In the genomic region with DNA sequence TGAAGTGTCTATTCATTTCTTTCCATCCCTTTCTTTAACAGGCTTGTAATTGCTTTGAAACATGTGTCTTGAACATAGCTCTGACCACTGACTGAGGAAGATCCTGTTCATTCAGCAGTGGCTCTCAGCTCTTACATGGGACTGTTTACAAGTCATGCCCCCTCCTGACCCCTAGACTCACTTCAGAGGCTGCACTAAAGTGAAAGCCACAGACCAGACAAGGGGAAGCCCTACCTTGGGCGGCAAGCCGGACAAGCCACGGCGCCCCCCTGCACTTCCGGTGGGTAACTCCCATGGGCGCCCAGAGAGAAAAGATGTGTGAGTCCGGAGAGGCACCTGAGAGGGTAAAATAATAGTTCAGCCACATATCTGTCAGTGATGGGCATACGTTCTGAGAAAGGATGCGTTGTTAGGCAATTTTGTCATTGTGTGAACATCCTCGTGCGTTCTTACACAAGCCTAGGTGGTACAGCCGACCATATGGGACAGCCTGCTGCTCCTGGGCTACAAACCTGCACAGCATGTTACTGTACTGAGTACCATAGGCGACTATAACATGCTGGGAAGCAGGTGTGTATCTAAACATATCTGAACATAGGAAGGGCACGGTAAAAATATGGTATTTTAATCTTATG, we compare ENCODE assay signal across 8 cellular contexts.
DNase-seq lines count a peak whose midpoint lies in the region; ATAC-seq and TF ChIP-seq lines count a peak whose summit lies in the region.

No MANE protein-coding gene starts in this region.

- CTCF ChIA-PET in HEK293T (lab: Yijun Ruan, JAX), result no interaction called here

- H3K27ac Mint-ChIP-seq in naive thymus-derived CD8-positive, alpha-beta T cell, result peak overlapping the region in 6 of 10 donors; percentile 40 to 83 (median 58)

- no peak for TF ChIP-seq CTCF in gastroesophageal sphincter (IDR thresholded peaks at IDR 0.05)
- no peak for TF ChIP-seq CTCF in lower leg skin (IDR thresholded peaks at IDR 0.05)

- TF ChIP-seq EP300 in gastroesophageal sphincter (IDR thresholded peaks at IDR 0.05), result no peak

- no peaks in the 10 kb centered on the region for H3K36me3 ChIP-seq in gastroesophageal sphincter

- H3K4me3 Mint-ChIP-seq in naive thymus-derived CD8-positive, alpha-beta T cell, result peak overlapping the region in 5 of 10 donors; percentile 3 to 53 (median 26)

- TF ChIP-seq POLR2A in gastroesophageal sphincter (IDR thresholded peaks at IDR 0.05), result no peak
- no peak for TF ChIP-seq POLR2A in lower leg skin (IDR thresholded peaks at IDR 0.05)

- intact Hi-C loops in lower leg skin (cut with DNase I; ENCODE audit: low total_unique reads), result no loop called here

- ATAC-seq in GM18867 (IDR thresholded peaks at IDR 0.05; ENCODE audit: unreplicated experiment), result peak; percentile 66
- peak; percentile 72 for ATAC-seq in GM21619 (IDR thresholded peaks at IDR 0.05; ENCODE audit: unreplicated experiment)
- ATAC-seq in HG03521 (IDR thresholded peaks at IDR 0.05; ENCODE audit: unreplicated experiment), result peak; percentile 47
- ATAC-seq in naive thymus-derived CD8-positive, alpha-beta T cell, result peak in 1 of 2 donors; percentile 27
- no peak for ATAC-seq in gastroesophageal sphincter

- peaks cover 22 to 47% (median 34%) of the 10 kb centered on the region in 4 donors for H3K4me1 Mint-ChIP-seq in naive thymus-derived CD8-positive, alpha-beta T cell

- H3K4me1 ChIP-seq in gastroesophageal sphincter, result no peaks in the 10 kb centered on the region

- POLR2A ChIA-PET in naive thymus-derived CD8-positive, alpha-beta T cell (lab: Charles Lee), result no interaction called here
- POLR2A ChIA-PET in HEK293T (lab: Yijun Ruan, JAX), result no interaction called here

- peaks cover 0 to 4% (median 0%) of the 10 kb centered on the region in 9 donors for H3K9me3 Mint-ChIP-seq in naive thymus-derived CD8-positive, alpha-beta T cell

- 88 to 94% methylated on average over 7 to 8 of the region's 14 CpGs for WGBS in gastroesophageal sphincter (ENCODE audit: low coverage in 1 of 2), 2 donors
- 85 to 91% methylated on average over 14 of the region's 14 CpGs for WGBS in lower leg skin, 2 donors

- H3K36me3 Mint-ChIP-seq in naive thymus-derived CD8-positive, alpha-beta T cell, result peaks cover 0 to 2% (median 0%) of the 10 kb centered on the region in 3 donors

- no peaks in the 10 kb centered on the region for H3K9me3 ChIP-seq in gastroesophageal sphincter

- no peaks in the 10 kb centered on the region for H3K27me3 ChIP-seq in gastroesophageal sphincter

- no peaks in the 10 kb centered on the region for H3K27me3 Mint-ChIP-seq in naive thymus-derived CD8-positive, alpha-beta T cell

- H3K27ac ChIP-seq in gastroesophageal sphincter, result no peak overlapping the region

- DNase-seq in naive thymus-derived CD8-positive, alpha-beta T cell, result no peak
- DNase-seq in AG08395 (ENCODE audit: low spot score) (no peak), HEK293T (ENCODE audit: extremely low spot score) (no peak), lower leg skin (ENCODE audit: low spot score in 2 of 2) (no peak)

- H3K4me3 ChIP-seq in gastroesophageal sphincter (no peak overlapping the region), lower leg skin (ENCODE audit: low read depth, poor library complexity, severe bottlenecking) (no peak overlapping the region)

TF ChIP-seq in HEK293T, 16 proteins besides CTCF, POLR2A, EP300 and RAD21:
- TF ChIP-seq HDGF (IDR thresholded peaks at IDR 0.05; ENCODE audit: borderline replicate concordance), result no peak
- no peak for TF ChIP-seq BHLHE40 (IDR thresholded peaks at IDR 0.05; ENCODE audit: borderline replicate concordance)
- no peak for TF ChIP-seq ARNT (IDR thresholded peaks at IDR 0.05)
- no peak for TF ChIP-seq SUZ12 (IDR thresholded peaks at IDR 0.05)
- no peak for TF ChIP-seq L3MBTL2 (conservative IDR thresholded peaks at IDR 0.05)
- TF ChIP-seq CTBP1 (IDR thresholded peaks at IDR 0.05; ENCODE audit: borderline replicate concordance), result no peak
- no peak for TF ChIP-seq PKNOX1 (IDR thresholded peaks at IDR 0.05)
- TF ChIP-seq FOXK2 (IDR thresholded peaks at IDR 0.05), result no peak
- TF ChIP-seq ZNF384 (IDR thresholded peaks at IDR 0.05), result no peak
- TF ChIP-seq LEF1 (IDR thresholded peaks at IDR 0.05; ENCODE audit: borderline replicate concordance), result no peak
- no peak for TF ChIP-seq FOXM1 (IDR thresholded peaks at IDR 0.05; ENCODE audit: borderline replicate concordance)
- no peak for TF ChIP-seq FOXA1 (IDR thresholded peaks at IDR 0.05)
- TF ChIP-seq TARDBP (IDR thresholded peaks at IDR 0.05), result no peak
- no peak for TF ChIP-seq ELF4 (IDR thresholded peaks at IDR 0.05)
- no peak for TF ChIP-seq SP1 (IDR thresholded peaks at IDR 0.05)
- no peak for TF ChIP-seq NFRKB (IDR thresholded peaks at IDR 0.05)
